Comparison of ENCODE assay signal across 16 cellular contexts in genomic region chr2:53793261-53793660, GRCh38. TPM values are rescaled to one million over a fixed set of nuclear protein-coding genes. Genes with fewer than 3 reads are reported as not detected.
DNase-seq lines count a peak whose midpoint lies in the region; ATAC-seq and TF ChIP-seq lines count a peak whose summit lies in the region.
"Had no signal": no experiment of that assay in that cellular context is flagged by ENCODE, and none has a peak within 500 bp of the region (broad histone marks: within the 10 kb centered on the region; RNA-seq: fewer than 3 reads in every experiment).

No MANE protein-coding gene starts in this region.

- H3K36me3 Mint-ChIP-seq in HFFc6 (ENCODE audit: low read depth), result peaks cover 11% of the 10 kb centered on the region; the same call in 1 of the 2 replicates
- peaks cover 4% of the 10 kb centered on the region for H3K36me3 Mint-ChIP-seq in chondrocyte (ENCODE audit: low read depth)

- H3K36me3 ChIP-seq in lower lobe of right lung (peaks cover 42% of the 10 kb centered on the region), sigmoid colon (peaks cover 0 to 41% (median 25%) of the 10 kb centered on the region in 4 donors)

- H3K9me3 Mint-ChIP-seq in HFFc6 (no peaks in the 10 kb centered on the region), chondrocyte (ENCODE audit: low read depth) (no peaks in the 10 kb centered on the region)
- H3K9me3 Mint-ChIP-seq: CD14-positive monocyte; CD4-positive, alpha-beta memory T cell; H9 had no signal

- ATAC-seq in lower lobe of right lung, result peak in 1 of 2 donors; percentile 48
- ATAC-seq: GM12878, HepG2 had no signal

- H3K4me1 Mint-ChIP-seq in HFFc6 (ENCODE audit: low read depth) (peaks cover 31% of the 10 kb centered on the region), chondrocyte (ENCODE audit: low read depth) (peaks cover 25% of the 10 kb centered on the region)

- no peak for TF ChIP-seq POLR2A in sigmoid colon (IDR thresholded peaks at IDR 0.05)

- no peaks in the 10 kb centered on the region; the same call in 1 of the 2 replicates for H3K27me3 Mint-ChIP-seq in HFFc6 (ENCODE audit: insufficient read depth)
- H3K27me3 Mint-ChIP-seq in chondrocyte (ENCODE audit: low read depth), result no peaks in the 10 kb centered on the region
- H3K27me3 Mint-ChIP-seq: CD4-positive, alpha-beta memory T cell had no signal

- WGBS in sigmoid colon, 2 donors, result 87 to 90% methylated on average over 3 of the region's 3 CpGs

- DNase-seq in HFFc6, result no peak
- no peak for DNase-seq in chondrocyte (ENCODE audit: low spot score)
- no peak for DNase-seq in lower lobe of right lung
- no peak for DNase-seq in AG08396 (ENCODE audit: low spot score)
- no peak for DNase-seq in T1000 (lab: John Stamatoyannopoulos, UW)
- DNase-seq in sigmoid colon, result no peak
- DNase-seq: ACHN; CD4-positive, alpha-beta memory T cell; DMS153; DND-41; EL; H9 had no signal

- H3K27ac ChIP-seq in lower lobe of right lung (peak overlapping the region; percentile 46), sigmoid colon (no peak overlapping the region)
- H3K27ac ChIP-seq: BLaER1 had no signal

- H3K27ac Mint-ChIP-seq in HFFc6 (peak overlapping the region; percentile 56), chondrocyte (ENCODE audit: unreplicated experiment) (peak overlapping the region; percentile 82)
- H3K27ac Mint-ChIP-seq: H9 had no signal

- intact Hi-C loops in lower lobe of right lung (cut with DNase I) (no loop called here), sigmoid colon (cut with DNase I) (no loop called here)

- no peak for TF ChIP-seq EP300 in sigmoid colon (IDR thresholded peaks at IDR 0.05)

- H3K4me3 ChIP-seq in lower lobe of right lung (no peak overlapping the region), sigmoid colon (no peak overlapping the region)
- H3K4me3 ChIP-seq: BLaER1, GM12878 had no signal

- H3K4me1 ChIP-seq in lower lobe of right lung (peaks cover 48% of the 10 kb centered on the region), sigmoid colon (peaks cover 0 to 18% (median 7%) of the 10 kb centered on the region in 4 donors)

- H3K9me3 ChIP-seq in lower lobe of right lung (no peaks in the 10 kb centered on the region), sigmoid colon (no peaks in the 10 kb centered on the region)
- H3K9me3 ChIP-seq: BLaER1 had no signal

- H3K4me3 Mint-ChIP-seq in HFFc6 (no peak overlapping the region), chondrocyte (ENCODE audit: unreplicated experiment) (no peak overlapping the region)
- H3K4me3 Mint-ChIP-seq: CD14-positive monocyte; CD4-positive, alpha-beta memory T cell; H9 had no signal

- H3K27me3 ChIP-seq in lower lobe of right lung (ENCODE audit: low read depth) (no peaks in the 10 kb centered on the region), sigmoid colon (no peaks in the 10 kb centered on the region)
- H3K27me3 ChIP-seq: BLaER1 had no signal

- TF ChIP-seq CTCF in HFFc6 (IDR thresholded peaks at IDR 0.05) (no peak), chondrocyte (IDR thresholded peaks at IDR 0.05) (no peak), lower lobe of right lung (IDR thresholded peaks at IDR 0.05) (no peak), sigmoid colon (IDR thresholded peaks at IDR 0.05) (no peak)

RNA-seq across cellular contexts. Expression of gene ERLEC1, which starts 6.4 kb away (rescaled TPM):
- 100 to 1,000 TPM in 1 of 6 experiments, 10 to 100 TPM in 5; 86.0 to 102 (median 93.7) TPM for total RNA-seq in HFFc6 (2021; fragmentation: NEBNext Ultra II Directional; extraction: Animal tissue kit (Norgen Biotek cat#: 25700))
- total RNA-seq in chondrocyte (71.4 to 93.4 TPM (median 71.6 TPM) in 3 replicates), lower lobe of right lung (59.7 TPM), sigmoid colon (10 to 100 TPM; 23.5 to 69.2 (median 42.2) TPM)
- 10 to 100 TPM; 23.4 to 35.4 (median 34.4) TPM for polyA plus RNA-seq in sigmoid colon

RNA-seq across cellular contexts. Expression of gene ASB3, which starts 6.5 kb away (rescaled TPM):
- total RNA-seq in HFFc6 (2021; fragmentation: NEBNext Ultra II Directional; extraction: Animal tissue kit (Norgen Biotek cat#: 25700)), result 10 to 100 TPM; 15.7 to 22.0 (median 17.3) TPM
- total RNA-seq in chondrocyte, result 18.9 to 28.4 TPM (median 20.9 TPM) in 3 replicates
- total RNA-seq in lower lobe of right lung, result 35.0 TPM
- total RNA-seq in sigmoid colon, result 10 to 100 TPM; 14.4 to 25.7 (median 18.1) TPM
- 1 to 10 TPM; 2.8 to 6.6 (median 4.2) TPM for polyA plus RNA-seq in sigmoid colon

RNA-seq across cellular contexts. Expression of gene CHAC2, which starts 25.7 kb away (rescaled TPM):
- 1 to 10 TPM; 4.7 to 7.2 (median 5.4) TPM for total RNA-seq in HFFc6 (2021; fragmentation: NEBNext Ultra II Directional; extraction: Animal tissue kit (Norgen Biotek cat#: 25700))
- total RNA-seq in chondrocyte (2.7 to 3.0 TPM (median 2.9 TPM) in 3 replicates), lower lobe of right lung (1.6 TPM), sigmoid colon (1 to 10 TPM in 3 of 4 donors, under 1 TPM in 1; 0.68 to 3.8 (median 2.4) TPM)
- polyA plus RNA-seq in sigmoid colon, result 1 to 10 TPM; 1.8 to 8.1 (median 7.5) TPM
